In the genomic region with DNA sequence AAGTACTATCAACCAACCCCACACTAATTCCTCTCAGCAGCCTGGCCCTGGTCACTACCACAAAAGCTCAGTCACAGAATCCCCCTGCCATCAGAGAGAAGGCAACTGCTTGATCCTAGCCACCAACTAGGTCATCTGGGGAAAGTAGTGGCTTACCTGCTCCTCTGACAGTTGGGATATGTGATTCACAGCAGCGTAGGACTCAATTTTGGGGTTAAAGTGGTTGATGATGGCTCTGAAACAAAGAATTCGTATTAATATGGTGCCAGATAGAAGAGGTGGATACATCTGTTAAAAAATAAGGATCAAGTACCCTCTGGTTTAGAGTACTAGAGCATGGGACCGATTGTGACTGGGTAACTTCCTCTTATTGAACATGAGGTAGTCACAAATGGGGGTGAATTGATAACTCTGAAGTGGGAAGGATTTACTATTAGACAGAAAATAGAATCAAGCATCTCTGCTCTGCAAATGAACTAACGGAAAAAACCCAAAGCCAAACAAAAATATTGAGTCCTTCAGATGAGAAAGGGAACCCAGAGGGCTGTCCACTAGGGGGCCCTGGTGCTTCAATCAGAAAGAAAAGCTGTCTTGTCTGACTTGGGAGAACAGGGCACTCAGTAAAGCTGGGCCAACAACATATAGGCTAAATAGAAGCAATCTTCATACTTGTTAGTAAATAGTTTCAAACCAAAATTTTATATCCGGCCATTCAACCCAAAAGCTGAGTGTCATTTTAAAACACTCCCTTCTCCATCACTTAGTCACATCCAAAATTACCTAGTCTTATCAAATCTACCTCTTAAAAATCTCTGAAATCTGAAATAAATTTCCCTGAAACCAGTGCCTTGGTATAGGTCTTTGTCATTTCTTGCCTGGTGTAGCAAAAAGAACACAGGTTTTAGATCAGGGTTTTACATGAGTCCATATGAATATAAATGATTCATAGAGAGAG, we compare ENCODE assay signal across 8 cellular contexts.
DNase-seq lines count a peak whose midpoint lies in the region; ATAC-seq lines count a peak whose summit lies in the region.

No MANE protein-coding gene starts in this region.

- ATAC-seq in GM21717 (IDR thresholded peaks at IDR 0.05; ENCODE audit: unreplicated experiment) (peak; percentile 62), HG02973 (IDR thresholded peaks at IDR 0.05; ENCODE audit: unreplicated experiment) (no peak)

- DNase-seq in COLO668 (lab: John Stamatoyannopoulos, UW; ENCODE audit: unreplicated experiment) (peak; percentile 56), NCI-H2107 (lab: John Stamatoyannopoulos, UW) (peak; percentile 36), left kidney (ENCODE audit: low read depth, low spot score) (peak; percentile 86)
- peak; percentile 51 for DNase-seq in activated CD4-positive, CD25-positive, alpha-beta regulatory T cell treated with anti-CD3 and anti-CD28 coated beads, Interleukin-2, amount 50 U/mL, for 16 hours (ENCODE audit: low read depth, low spot score)
- peak; percentile 43 for DNase-seq in central memory CD4-positive, alpha-beta T cell
- peak; percentile 73 for DNase-seq in stimulated activated CD4-positive, alpha-beta T cell treated with anti-CD3 and anti-CD28 coated beads, Interleukin-4, amount 100 ng/mL, for 24 hours

Comparison
In these comparisons a context has a peak if more than half of its experiments do, and no peak if none do; other contexts are left out.
1. DNase-seq: peak in every context shown above with its lines; median percentile 86 in left kidney; 73 in stimulated activated CD4-positive, alpha-beta T cell treated with anti-CD3 and anti-CD28 coated beads, Interleukin-4, amount 100 ng/mL, for 24 hours; 56 in COLO668; 51 in activated CD4-positive, CD25-positive, alpha-beta regulatory T cell treated with anti-CD3 and anti-CD28 coated beads, Interleukin-2, amount 50 U/mL, for 16 hours; 43 in central memory CD4-positive, alpha-beta T cell; 36 in NCI-H2107.